2 cellular contexts compared by ENCODE assay signal in genomic region chr2:65574911-65575444, GRCh38.
TF ChIP-seq lines count a peak whose summit lies in the region.

No MANE protein-coding gene starts in this region.

TF ChIP-seq in HCT116, 20 proteins besides CTCF, POLR2A, EP300 and RAD21 (continued from another document):
- TF ChIP-seq POLR2AphosphoS5 (IDR thresholded peaks at IDR 0.05; ENCODE audit: low read depth, low read length) (no peak), EZH2 (IDR thresholded peaks at IDR 0.05) (no peak), SRF (IDR thresholded peaks at IDR 0.05; ENCODE audit: low read depth) (no peak), SIN3A (IDR thresholded peaks at IDR 0.05; ENCODE audit: low read depth) (no peak), ATF3 (IDR thresholded peaks at IDR 0.05) (no peak), SP1 (IDR thresholded peaks at IDR 0.05; ENCODE audit: low read depth) (no peak)

TF ChIP-seq in K562, 482 proteins besides CTCF, POLR2A, EP300 and RAD21 (continued from another document):
- TF ChIP-seq ZBTB2 (IDR thresholded peaks at IDR 0.05) (no peak), SPI1 (IDR thresholded peaks at IDR 0.05; ENCODE audit: borderline replicate concordance, low read depth, low read length) (peak; percentile 25; the same call in 1 of the 2 replicates), CBX2 (IDR thresholded peaks at IDR 0.05; ENCODE audit: insufficient read depth, low read length, poor library complexity, severe bottlenecking) (no peak), PRMT5 (CRISPR knock-in tag; IDR thresholded peaks at IDR 0.05) (no peak), TCF15 (CRISPR knock-in tag; IDR thresholded peaks at IDR 0.05) (no peak), ZBTB11 (CRISPR knock-in tag; IDR thresholded peaks at IDR 0.05) (no peak), UBTF (IDR thresholded peaks at IDR 0.05; ENCODE audit: borderline replicate concordance in 1 of 2, low read depth in 2 of 2, low read length in 2 of 2) (no peak), ZKSCAN8 (CRISPR knock-in tag; IDR thresholded peaks at IDR 0.05) (no peak), NFE2 (IDR thresholded peaks at IDR 0.05; ENCODE audit: low read depth) (0 out of 2 replicates have a peak, but pooled peaks have one; percentile 11), ZNF766 (CRISPR knock-in tag; conservative IDR thresholded peaks at IDR 0.05) (peak; percentile 98), RB1 (IDR thresholded peaks at IDR 0.05; ENCODE audit: low read depth) (no peak), ZNF316 (IDR thresholded peaks at IDR 0.05) (0 out of 2 replicates have a peak, but pooled peaks have one; percentile 27), PATZ1 (CRISPR knock-in tag; IDR thresholded peaks at IDR 0.05; ENCODE audit: borderline replicate concordance) (no peak), XRCC5 (IDR thresholded peaks at IDR 0.05; ENCODE audit: low read depth, low read length) (no peak), MAFG (tag; conservative IDR thresholded peaks at IDR 0.05) (peak; percentile 33; the same call in 1 of the 2 replicates), C11orf30 (IDR thresholded peaks at IDR 0.05; ENCODE audit: low read depth) (peak; percentile 20; the same call in 1 of the 2 replicates), HDGF (IDR thresholded peaks at IDR 0.05) (no peak), NEUROD1 (IDR thresholded peaks at IDR 0.05; ENCODE audit: borderline replicate concordance, low read depth, low read length, partially characterized antibody) (no peak)
